11 cellular contexts compared by ENCODE assay signal in genomic region chr11:19511413-19512183, GRCh38.
DNase-seq lines count a peak whose midpoint lies in the region; ATAC-seq and TF ChIP-seq lines count a peak whose summit lies in the region.
"Had no signal": no experiment of that assay in that cellular context is flagged by ENCODE, and none has a peak within 500 bp of the region (broad histone marks: within the 10 kb centered on the region; RNA-seq: fewer than 3 reads in every experiment).

No MANE protein-coding gene starts in this region.

- H3K36me3 ChIP-seq in thoracic aorta = no peaks in the 10 kb centered on the region

- in situ Hi-C loops in astrocyte of the cerebellum (cut with HindIII; ENCODE audit: low sequenced_read_pairs) = no loop called here

- H3K4me3 ChIP-seq in astrocyte of the cerebellum (ENCODE audit: low read depth, low read length) = no peak overlapping the region
- H3K4me3 ChIP-seq in thoracic aorta = peak overlapping the region; percentile 47

- TF ChIP-seq CTCF in astrocyte of the cerebellum (IDR thresholded peaks at IDR 0.05; ENCODE audit: low read depth, low read length, missing control alignments) = no peak
- TF ChIP-seq CTCF in thoracic aorta (IDR thresholded peaks at IDR 0.05) = no peak

- H3K27me3 ChIP-seq in layer of hippocampus (ENCODE audit: control insufficient read depth, insufficient read depth, low read length) (no peaks in the 10 kb centered on the region), thoracic aorta (replicated peaks; ENCODE audit: insufficient read depth) (no peaks in the 10 kb centered on the region)

- DNase-seq in NCI-H146 treated with DMSO at 0.1 percent for 48 hours (lab: John Stamatoyannopoulos, UW; ENCODE audit: unreplicated experiment) (peak; percentile 18), astrocyte of the cerebellum (ENCODE audit: low read depth) (peak; percentile 53), thoracic aorta (ENCODE audit: low spot score) (peak; percentile 29), NCI-H524 (lab: John Stamatoyannopoulos, UW) (no peak)
- DNase-seq in activated CD8-positive, alpha-beta memory T cell treated with anti-CD3 and anti-CD28 coated beads for 24 hours = no peak
- DNase-seq: activated CD4-positive, alpha-beta memory T cell treated with anti-CD3 and anti-CD28 coated beads, Interleukin-2, amount 10 ng/mL, durations not matched to agents 7 days and 5 days; effector CD8-positive, alpha-beta T cell had no signal

- H3K27ac ChIP-seq in layer of hippocampus (ENCODE audit: low read depth, low read length) (peak overlapping the region; percentile 8), thoracic aorta (peak overlapping the region; percentile 16 to 57)

- H3K9me3 ChIP-seq in thoracic aorta = no peaks in the 10 kb centered on the region

- H3K4me1 ChIP-seq in thoracic aorta (ENCODE audit: control insufficient read depth in 1 of 2, low read depth in 2 of 2) = peaks cover 18 to 32% of the 10 kb centered on the region in 2 donors

- ATAC-seq in thoracic aorta (ENCODE audit: insufficient number of reproducible peaks, low FRiP score, low read depth) (peak; percentile 37), GM21447 (IDR thresholded peaks at IDR 0.05; ENCODE audit: unreplicated experiment) (no peak), HG03280 (IDR thresholded peaks at IDR 0.05; ENCODE audit: unreplicated experiment) (no peak)
- ATAC-seq: Panc1 had no signal

Comparison
In these comparisons a context has a peak if more than half of its experiments do, and no peak if none do; other contexts are left out.
1. DNase-seq: peak in NCI-H146 treated with DMSO at 0.1 percent for 48 hours (single experiment), astrocyte of the cerebellum (single experiment) and thoracic aorta (single experiment); none in activated CD8-positive, alpha-beta memory T cell treated with anti-CD3 and anti-CD28 coated beads for 24 hours (single experiment) and NCI-H524 (0 of 2).